Comparison of ENCODE assay signal across 8 cellular contexts in the genomic region with DNA sequence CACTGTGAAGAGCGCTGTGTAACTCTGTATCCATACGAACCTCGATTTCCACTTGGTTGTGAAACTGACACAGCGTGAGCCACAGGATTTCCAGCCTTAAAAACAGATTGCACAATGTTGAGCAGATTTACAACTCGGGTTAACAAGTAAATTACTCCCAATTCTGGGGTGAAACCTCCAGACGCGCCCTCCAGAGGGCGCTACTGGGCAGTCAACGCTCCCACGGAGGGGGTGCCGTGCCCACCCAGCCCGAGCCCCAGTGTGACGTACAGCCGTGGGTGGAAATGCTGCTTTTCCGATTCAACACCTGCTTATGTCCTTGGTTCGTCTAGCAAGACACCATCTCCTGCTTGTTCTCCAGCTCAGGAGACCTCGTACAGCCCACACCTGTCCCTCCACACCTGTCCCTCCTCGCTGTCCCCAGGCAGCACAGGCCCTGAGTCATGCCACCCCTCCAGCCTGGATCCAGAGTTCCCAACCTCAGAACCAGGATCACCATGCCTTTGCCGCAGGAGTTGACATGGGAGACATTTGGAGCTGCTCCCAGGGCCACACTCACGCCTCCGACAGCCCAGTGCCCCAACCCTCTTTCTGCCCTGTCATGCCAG. TPM values are rescaled to one million over a fixed set of nuclear protein-coding genes. Genes with fewer than 3 reads are reported as not detected.
A peak's percentile ranks its signal among the peaks of the same experiment; 100 is the strongest.
DNase-seq lines count a peak whose midpoint lies in the region; ATAC-seq, FAIRE-seq and TF ChIP-seq lines count a peak whose summit lies in the region.

No MANE protein-coding gene starts in this region.

- H3K79me2 ChIP-seq in GM12878 (ENCODE audit: control insufficient read depth, insufficient read depth, low read length) = peaks cover 9% of the 10 kb centered on the region

- TF ChIP-seq EP300 in GM12878 (IDR thresholded peaks at IDR 0.05; ENCODE audit: borderline replicate concordance in 1 of 2, control insufficient read depth in 1 of 2, low read depth in 2 of 2, low read length in 2 of 2) = no peak

- no peak overlapping the region for H3K4me3 ChIP-seq in Peyer's patch
- no peak overlapping the region for H3K4me3 ChIP-seq in GM12878
- H3K4me3 ChIP-seq in kidney (ENCODE audit: low read length in 2 of 2) = no peak overlapping the region

- 33% methylated on average over 21 of the region's 21 CpGs for WGBS in GM12878 (ENCODE audit: insufficient coverage, insufficient replicate concordance, low lambda C conversion rate, missing lambda C conversion rate)

- BruUV-seq in GM12878 (replicated peaks; lab: Mats Ljungman, UMichigan) = no TSS peak

- POLR2A ChIA-PET in GM12878 (lab: Charles Lee) = interaction anchor here (1.1 to 1.8 kb wide), 4 partner anchors 10 to 57 kb away, joined by 3 to 11 read pairs (median 5); no protein-coding TSS in a partner anchor

- in situ Hi-C loops in GM12878 (cut with MboI) = no loop called here

- SMC1A ChIA-PET in GM12878 (lab: Charles Lee; ENCODE audit: uncharacterized antibody, unreplicated experiment) = interaction anchor here (0.7 to 2.7 kb wide), 12 partner anchors 10 to 166 kb away, joined by 3 to 20 read pairs (median 4); no protein-coding TSS in a partner anchor

- H4K20me1 ChIP-seq in GM12878 (ENCODE audit: control insufficient read depth, insufficient read depth) = no peaks in the 10 kb centered on the region

- ATAC-seq in GM12878 (peak; percentile 35), GM19455 (IDR thresholded peaks at IDR 0.05; ENCODE audit: unreplicated experiment) (no peak), GM18858 (IDR thresholded peaks at IDR 0.05; ENCODE audit: unreplicated experiment) (no peak)

- FAIRE-seq in GM12878 (lab: Jason Lieb, UNC) (peak; percentile 83), kidney (lab: Jason Lieb, UNC) (no peak)

- intact Hi-C loops in GM12878 (cut with micrococcal nuclease; ENCODE audit: unreplicated experiment) = no loop called here
- intact Hi-C loops in kidney (cut with DNase I) = no loop called here

- H3K27me3 ChIP-seq in Peyer's patch = no peaks in the 10 kb centered on the region
- no peaks in the 10 kb centered on the region for H3K27me3 ChIP-seq in GM12878 (replicated peaks in 1 of 2; ENCODE audit: control insufficient read depth in 2 of 2, insufficient read depth in 2 of 2, low read length in 1 of 2)

- H2AFZ ChIP-seq in GM12878 (ENCODE audit: control insufficient read depth, low read depth, low read length) = no peak overlapping the region

- H3K9ac ChIP-seq in GM12878 (ENCODE audit: control insufficient read depth, insufficient read depth, low read length) (no peak overlapping the region), kidney (ENCODE audit: low read length in 2 of 2) (no peak overlapping the region)

- H3K36me3 ChIP-seq in Peyer's patch (peaks cover 0 to 2% (median 0%) of the 10 kb centered on the region in 3 donors), GM12878 (ENCODE audit: control insufficient read depth in 2 of 2, insufficient read depth in 2 of 2, low read length in 1 of 2) (peaks cover 23 to 49% of the 10 kb centered on the region in 2 experiments), kidney (ENCODE audit: control insufficient read depth in 1 of 2, insufficient read depth in 2 of 2, low read length in 2 of 2) (peaks cover 0 to 3% of the 10 kb centered on the region in 2 donors)

- H3K4me1 ChIP-seq in Peyer's patch = peaks cover 0 to 5% (median 0%) of the 10 kb centered on the region in 4 donors
- H3K4me1 ChIP-seq in GM12878 (ENCODE audit: control insufficient read depth, insufficient read depth, low read length) = peaks cover 25% of the 10 kb centered on the region
- H3K4me1 ChIP-seq in kidney (ENCODE audit: control insufficient read depth in 1 of 2, insufficient read depth in 1 of 2, low read depth in 1 of 2, low read length in 2 of 2) = no peaks in the 10 kb centered on the region

- no peaks in the 10 kb centered on the region for H3K9me3 ChIP-seq in Peyer's patch
- H3K9me3 ChIP-seq in GM12878 (replicated peaks; ENCODE audit: control insufficient read depth, insufficient read depth, low read length) = no peaks in the 10 kb centered on the region
- no peaks in the 10 kb centered on the region for H3K9me3 ChIP-seq in kidney (ENCODE audit: control insufficient read depth in 1 of 2, low read length in 2 of 2)

- CTCF ChIA-PET in GM12878 (lab: Yijun Ruan, JAX) = interaction anchor here (0.7 to 5.4 kb wide), 24 partner anchors 9 to 165 kb away, joined by 3 to 43 read pairs (median 5); a partner anchor contains a TSS

- no peak overlapping the region for H3K4me2 ChIP-seq in GM12878 (ENCODE audit: control insufficient read depth, insufficient read depth)

- RAD21 ChIA-PET in GM12878 (lab: Charles Lee; ENCODE audit: unreplicated experiment) = interaction anchor here (0.7 to 3.0 kb wide), 16 partner anchors 10 to 548 kb away, joined by 3 to 18 read pairs (median 3); no protein-coding TSS in a partner anchor

- peak in 4 of 6 experiments; percentile 22 to 39 (median 26) for DNase-seq in stimulated activated naive CD4-positive, alpha-beta T cell (lab: John Stamatoyannopoulos, UW)
- DNase-seq in stimulated activated naive CD4-positive, alpha-beta T cell treated with Interleukin-2 at 50 U/mL for 16 hours (lab: John Stamatoyannopoulos, UW) = no peak
- peak in 2 of 3 donors; percentile 58 to 77 for DNase-seq in Peyer's patch
- DNase-seq in GM12878 (ENCODE audit: low read depth, low spot score) = no peak
- peak; percentile 76 for DNase-seq in kidney
- DNase-seq in stimulated activated CD8-positive, alpha-beta memory T cell treated with anti-CD3 and anti-CD28 coated beads, Interleukin-4, amount 100 ng/mL, for 24 hours (ENCODE audit: low read depth) = peak; percentile 38

- TF ChIP-seq POLR2A in Peyer's patch (IDR thresholded peaks at IDR 0.05) (no peak), GM12878 (IDR thresholded peaks at IDR 0.05; ENCODE audit: low read depth, low read length) (peak; percentile 41; the same call in 1 of the 2 replicates)

- TF ChIP-seq CTCF in Peyer's patch (IDR thresholded peaks at IDR 0.05) (peak; percentile 38 to 72 (median 58)), GM12878 (IDR thresholded peaks at IDR 0.05 in 2 of 3, conservative IDR thresholded peaks at IDR 0.05 in 1 of 3; ENCODE audit: control insufficient read depth in 2 of 3, extremely low read depth in 1 of 3, insufficient read depth in 1 of 3, low read depth in 3 of 3, low read length in 3 of 3) (peak; percentile 77 to 82 (median 78)), kidney (IDR thresholded peaks at IDR 0.05; ENCODE audit: borderline replicate concordance, extremely low read depth, insufficient read depth) (peak; percentile 50)

- TF ChIP-seq RAD21 in GM12878 (IDR thresholded peaks at IDR 0.05; ENCODE audit: insufficient read depth, low read depth, low read length) = peak; percentile 80

- H3K27ac ChIP-seq in Peyer's patch (peak overlapping the region in 2 of 4 donors; percentile 57 to 74), GM12878 (ENCODE audit: control insufficient read depth, insufficient read depth) (peak overlapping the region; percentile 5; the same call in 1 of the 2 replicates), kidney (ENCODE audit: low read depth in 2 of 2, low read length in 2 of 2) (peak overlapping the region in 1 of 2 donors; percentile 47)

TF ChIP-seq in GM12878, 131 proteins besides CTCF, POLR2A, EP300 and RAD21 (continues in another document):
- TF ChIP-seq PAX5 (IDR thresholded peaks at IDR 0.05; ENCODE audit: borderline replicate concordance, low read depth, low read length) = no peak

RNA-seq across cellular contexts. Expression of a gene that starts 34.4 kb away (rescaled TPM):
- total RNA-seq in Peyer's patch = under 1 TPM in 2 of 4 donors, not detected in 2; 0.40 to 0.70 TPM
- not detected in 2 replicates for total RNA-seq in GM12878 (2013; cell fraction: nucleolus; rRNA removed)
- total RNA-seq in GM12878 (2014; rRNA removed) = not detected in 2 replicates
- total RNA-seq in GM12878 (2014; rRNA removed; fragmentation: Illumina TruSeq; extraction: Trizol) = not detected in 2 replicates
- total RNA-seq in GM12878 (2021) = not detected in 2 replicates
- not detected for polyA plus RNA-seq in GM12878 (2011; ENCODE audit: low read depth)
- polyA plus RNA-seq in GM12878 (2011; rRNA removed) = 0.01 TPM in 1 of 2 replicates, not detected in the other
- 0.05 TPM in 1 of 2 replicates, not detected in the other for polyA plus RNA-seq in GM12878 (2011; cell fraction: cytosol; rRNA removed)
- not detected in 2 replicates for polyA plus RNA-seq in GM12878 (2011; cell fraction: nucleus; rRNA removed)
- 0.07 and 0.18 TPM in 2 replicates for polyA plus RNA-seq in GM12878 (2012)
- polyA plus RNA-seq in GM12878 (2014; fragmentation: Illumina TruSeq; extraction: Trizol) = not detected in 2 replicates
- not detected for polyA plus RNA-seq in GM12878 (2014; fragmentation: Nextera tagmentation; extraction: Ambion mirVana)
- polyA plus RNA-seq in GM12878 (2014; rRNA removed) = not detected in 2 replicates
- not detected for polyA plus RNA-seq in GM12878 (2016; fragmentation: Nextera tagmentation; extraction: Ambion mirVana)
- polyA minus RNA-seq in GM12878 (2011; rRNA and poly(A)+ RNA removed) = not detected in 2 replicates
- polyA minus RNA-seq in GM12878 (2011; cell fraction: cytosol; rRNA and poly(A)+ RNA removed) = not detected in 2 replicates
- polyA minus RNA-seq in GM12878 (2011; cell fraction: nucleus; rRNA and poly(A)+ RNA removed) = not detected in 2 replicates
- 0.54 TPM for total RNA-seq in kidney
- 0.09 TPM for polyA plus RNA-seq in kidney (ENCODE audit: insufficient read depth, low read depth, low replicate concordance)

RNA-seq across cellular contexts. Expression of a gene that starts 44.1 kb away (rescaled TPM):
- total RNA-seq in Peyer's patch (10 to 100 TPM in 3 of 4 donors, 1 to 10 TPM in 1; 8.8 to 59.4 (median 28.5) TPM), GM12878 (2014; rRNA removed) (67.6 and 74.7 TPM in 2 replicates), GM12878 (2014; rRNA removed; fragmentation: Illumina TruSeq; extraction: Trizol) (58.9 and 59.4 TPM in 2 replicates), GM12878 (2021) (109 TPM in 2 replicates), kidney (46.5 TPM)
- total RNA-seq in GM12878 (2013; cell fraction: nucleolus; rRNA removed) = 365 and 373 TPM in 2 replicates
- 26.1 TPM for polyA plus RNA-seq in GM12878 (2011; ENCODE audit: low read depth)
- polyA plus RNA-seq in GM12878 (2011; rRNA removed) (63.6 and 70.6 TPM in 2 replicates), GM12878 (2014; fragmentation: Illumina TruSeq; extraction: Trizol) (84.5 and 93.5 TPM in 2 replicates), GM12878 (2014; fragmentation: Nextera tagmentation; extraction: Ambion mirVana) (1 to 10 TPM; 2.3 to 7.0 TPM), GM12878 (2014; rRNA removed) (94.1 and 94.8 TPM in 2 replicates), GM12878 (2016; fragmentation: Nextera tagmentation; extraction: Ambion mirVana) (10 to 100 TPM; 60.2 to 82.4 TPM), kidney (ENCODE audit: insufficient read depth, low read depth, low replicate concordance) (22.2 TPM)
- polyA plus RNA-seq in GM12878 (2011; cell fraction: cytosol; rRNA removed) = 70.3 and 92.5 TPM in 2 replicates
- polyA plus RNA-seq in GM12878 (2011; cell fraction: nucleus; rRNA removed) = 197 and 246 TPM in 2 replicates
- polyA plus RNA-seq in GM12878 (2012) = 41.3 and 58.7 TPM in 2 replicates
- polyA minus RNA-seq in GM12878 (2011; rRNA and poly(A)+ RNA removed) = 43.1 and 54.4 TPM in 2 replicates
- polyA minus RNA-seq in GM12878 (2011; cell fraction: cytosol; rRNA and poly(A)+ RNA removed) = 25.0 and 34.6 TPM in 2 replicates
- polyA minus RNA-seq in GM12878 (2011; cell fraction: nucleus; rRNA and poly(A)+ RNA removed) = 71.8 and 93.6 TPM in 2 replicates

Comparison
In these comparisons a context has a peak if more than half of its experiments do, and no peak if none do; other contexts are left out.
1. DNase-seq: peak in stimulated activated naive CD4-positive, alpha-beta T cell (4 of 6), Peyer's patch (2 of 3), kidney (single experiment) and stimulated activated CD8-positive, alpha-beta memory T cell treated with anti-CD3 and anti-CD28 coated beads, Interleukin-4, amount 100 ng/mL, for 24 hours (single experiment); none in stimulated activated naive CD4-positive, alpha-beta T cell treated with Interleukin-2 at 50 U/mL for 16 hours (single experiment) and GM12878 (single experiment).
2. Peak in every context shown above with its lines, with median percentiles within 50 percentile points of each other: CTCF ChIP-seq.